1 cellular context compared by ENCODE assay signal in genomic region chr13:32659736-32660135, GRCh38.
TF ChIP-seq lines count a peak whose summit lies in the region.

No MANE protein-coding gene starts in this region.

TF ChIP-seq in K562, 482 proteins besides CTCF, POLR2A, EP300 and RAD21 (continued from another document):
- no peak for TF ChIP-seq USF1 (CRISPR knock-in tag; IDR thresholded peaks at IDR 0.05)
- TF ChIP-seq ZNF444 (CRISPR knock-in tag; IDR thresholded peaks at IDR 0.05), result no peak
- TF ChIP-seq NCOA4 (IDR thresholded peaks at IDR 0.05; ENCODE audit: partially characterized antibody), result no peak
- peak; percentile 55 for TF ChIP-seq MEIS2 (IDR thresholded peaks at IDR 0.05; ENCODE audit: partially characterized antibody)
- no peak for TF ChIP-seq PBX2 (CRISPR knock-in tag; IDR thresholded peaks at IDR 0.05; ENCODE audit: low read depth)
- peak; percentile 71 for TF ChIP-seq PBX2 (tag; conservative IDR thresholded peaks at IDR 0.05; ENCODE audit: low read depth)
- no peak for TF ChIP-seq SAP30 (IDR thresholded peaks at IDR 0.05; ENCODE audit: borderline replicate concordance, insufficient read depth, low read depth, low read length, poor library complexity, severe bottlenecking)
- no peak for TF ChIP-seq PRDM10 (IDR thresholded peaks at IDR 0.05; ENCODE audit: partially characterized antibody)
- no peak for TF ChIP-seq PCBP1 (IDR thresholded peaks at IDR 0.05; ENCODE audit: low read depth, low read length, poor library complexity, severe bottlenecking)
- no peak for TF ChIP-seq SMC3 (conservative IDR thresholded peaks at IDR 0.05; ENCODE audit: insufficient read depth, low read depth, low read length)
